ENCODE assay signal across 16 cellular contexts in the genomic region with DNA sequence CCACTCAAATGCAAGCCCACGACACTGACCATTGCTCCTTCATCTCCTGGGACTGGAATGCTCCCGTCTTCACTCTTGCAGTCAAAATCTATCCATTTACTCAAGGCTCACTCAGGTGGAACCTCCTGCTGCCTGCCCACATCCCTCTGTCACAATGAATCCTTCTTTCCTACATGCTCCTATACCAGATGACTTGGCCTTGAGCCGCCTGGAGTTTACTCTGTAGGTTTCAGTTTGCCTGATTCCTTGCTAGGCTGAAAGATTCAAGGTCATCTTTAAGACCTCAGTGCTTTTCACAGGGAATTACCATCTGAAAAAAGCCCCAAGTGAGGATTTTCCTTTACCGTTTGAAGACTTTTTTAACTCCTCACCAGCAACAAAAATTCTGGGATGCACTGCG.
DNase-seq lines count a peak whose midpoint lies in the region; ATAC-seq and TF ChIP-seq lines count a peak whose summit lies in the region.
"Had no signal": no experiment of that assay in that cellular context is flagged by ENCODE, and none has a peak within 500 bp of the region (broad histone marks: within the 10 kb centered on the region; RNA-seq: fewer than 3 reads in every experiment).

No MANE protein-coding gene starts in this region.

- H4K8ac ChIP-seq in mesenchymal stem cell (ENCODE audit: low read length) = peak overlapping the region; percentile 1

- H3K4me1 ChIP-seq in NT2/D1 (ENCODE audit: insufficient read depth, insufficient read length) (peaks cover 4% of the 10 kb centered on the region), endodermal cell (ENCODE audit: control insufficient read depth, insufficient read depth, low read length) (peaks cover 5% of the 10 kb centered on the region), mesenchymal stem cell (ENCODE audit: control insufficient read depth, insufficient read depth, low read depth, low read length) (peaks cover 4% of the 10 kb centered on the region), testis (no peaks in the 10 kb centered on the region), right lobe of liver (no peaks in the 10 kb centered on the region)

- no peak overlapping the region for H3K4me3 ChIP-seq in NT2/D1 (ENCODE audit: insufficient read length, low read depth)
- no peak overlapping the region for H3K4me3 ChIP-seq in endodermal cell (ENCODE audit: low read length)
- no peak overlapping the region for H3K4me3 ChIP-seq in mesenchymal stem cell (ENCODE audit: insufficient read depth in 1 of 2, low read depth in 1 of 2, low read length in 2 of 2)
- H3K4me3 ChIP-seq in testis = no peak overlapping the region
- H3K4me3 ChIP-seq in right lobe of liver = no peak overlapping the region

- peaks cover 35% of the 10 kb centered on the region for H3K4me1 Mint-ChIP-seq in endodermal cell

- H4K91ac ChIP-seq in mesenchymal stem cell (ENCODE audit: low read length) = no peak overlapping the region

- WGBS in endodermal cell (ENCODE audit: insufficient coverage in 1 of 2, insufficient read length in 1 of 2), 2 experiments = 76 to 89% methylated on average over 4 to 5 of the region's 5 CpGs
- WGBS in mesenchymal stem cell = 86% methylated on average over 3 of the region's 5 CpGs
- WGBS in testis, 2 donors = 44 to 58% methylated on average over 5 of the region's 5 CpGs
- WGBS in right lobe of liver (ENCODE audit: insufficient coverage, low coverage, low lambda C conversion rate, missing lambda C conversion rate) = 89% methylated on average over 5 of the region's 5 CpGs

- no peak overlapping the region for H2BK120ac ChIP-seq in mesenchymal stem cell (ENCODE audit: low read depth, low read length)

- H3K18ac ChIP-seq in mesenchymal stem cell (ENCODE audit: low read depth in 1 of 2, low read length in 2 of 2) = peak overlapping the region in 1 of 2 experiments; percentile 41

- no peak overlapping the region for H3K23ac ChIP-seq in mesenchymal stem cell (ENCODE audit: low read length in 2 of 2)

- no peak overlapping the region for H3K14ac ChIP-seq in mesenchymal stem cell (ENCODE audit: low read length in 2 of 2)

- no peak overlapping the region for H2BK15ac ChIP-seq in mesenchymal stem cell (ENCODE audit: low read depth, poor library complexity, severe bottlenecking)

- H3K4me3 Mint-ChIP-seq in endodermal cell = no peak overlapping the region

- peak; percentile 33 for DNase-seq in NT2/D1 (ENCODE audit: low read depth, low spot score)
- DNase-seq in endodermal cell = peak; percentile 58
- no peak for DNase-seq in mesenchymal stem cell
- DNase-seq in testis = peak; percentile 28
- DNase-seq in T-helper 9 cell = no peak
- no peak for DNase-seq in right lobe of liver
- DNase-seq: Caco-2, DMS153, KBM-7, NCI-H1436, NCI-H2029, NCI-H524, SHP77 treated with DMSO at 0.1 percent for 48 hours had no signal

- H2BK5ac ChIP-seq in mesenchymal stem cell (ENCODE audit: low read depth, low read length, poor library complexity, severe bottlenecking) = no peak overlapping the region

- H3K27me3 Mint-ChIP-seq in endodermal cell (ENCODE audit: insufficient read depth) = no peaks in the 10 kb centered on the region

- H3K79me1 ChIP-seq in mesenchymal stem cell (replicated peaks; ENCODE audit: low read length, poor library complexity, severe bottlenecking) = peaks cover 45% of the 10 kb centered on the region

- no peaks in the 10 kb centered on the region for H3K9me3 ChIP-seq in NT2/D1 (ENCODE audit: insufficient read depth, low read length)
- no peaks in the 10 kb centered on the region for H3K9me3 ChIP-seq in endodermal cell (ENCODE audit: control insufficient read depth, low read length)
- no peaks in the 10 kb centered on the region for H3K9me3 ChIP-seq in mesenchymal stem cell (ENCODE audit: control insufficient read depth, low read length)
- H3K9me3 ChIP-seq in testis = no peaks in the 10 kb centered on the region
- H3K9me3 ChIP-seq in right lobe of liver = no peaks in the 10 kb centered on the region
- H3K9me3 ChIP-seq: Caco-2 had no signal

- no peak overlapping the region for H3K4me2 ChIP-seq in mesenchymal stem cell (ENCODE audit: low read length, poor library complexity, severe bottlenecking)

- no peak for TF ChIP-seq POLR2A in testis (IDR thresholded peaks at IDR 0.05)
- no peak for TF ChIP-seq POLR2A in right lobe of liver (IDR thresholded peaks at IDR 0.05)

- no peak overlapping the region for H3K27ac Mint-ChIP-seq in endodermal cell

- intact Hi-C loops in testis (cut with DNase I; ENCODE audit: low total_unique reads) (no loop called here), right lobe of liver (cut with DNase I) (no loop called here)

- no peaks in the 10 kb centered on the region for H3K9me3 Mint-ChIP-seq in endodermal cell

- TF ChIP-seq CTCF in endodermal cell (conservative IDR thresholded peaks at IDR 0.05) (no peak), testis (IDR thresholded peaks at IDR 0.05) (no peak), right lobe of liver (IDR thresholded peaks at IDR 0.05) (no peak)

- H3K36me3 ChIP-seq in NT2/D1 (ENCODE audit: insufficient read depth, insufficient read length, low read length) = no peaks in the 10 kb centered on the region
- no peaks in the 10 kb centered on the region for H3K36me3 ChIP-seq in endodermal cell (ENCODE audit: control insufficient read depth, insufficient read depth, low read length)
- peaks cover 0 to 5% of the 10 kb centered on the region in 2 experiments for H3K36me3 ChIP-seq in mesenchymal stem cell (ENCODE audit: control insufficient read depth in 1 of 2, insufficient read depth in 2 of 2, low read depth in 1 of 2, low read length in 2 of 2)
- no peaks in the 10 kb centered on the region for H3K36me3 ChIP-seq in testis (ENCODE audit: low read depth, missing control alignments)
- H3K36me3 ChIP-seq in right lobe of liver = no peaks in the 10 kb centered on the region

- H3K9ac ChIP-seq in NT2/D1 (ENCODE audit: insufficient read length, low read depth) (no peak overlapping the region), endodermal cell (ENCODE audit: extremely low read depth, low read length, poor library complexity, severe bottlenecking) (no peak overlapping the region), mesenchymal stem cell (ENCODE audit: low read length) (no peak overlapping the region)

- H3K27ac ChIP-seq in endodermal cell (ENCODE audit: low read depth, low read length) = no peak overlapping the region
- no peak overlapping the region for H3K27ac ChIP-seq in mesenchymal stem cell (ENCODE audit: low read length, poor library complexity, severe bottlenecking)
- no peak overlapping the region for H3K27ac ChIP-seq in testis
- H3K27ac ChIP-seq in right lobe of liver = no peak overlapping the region

- no peaks in the 10 kb centered on the region for H3K36me3 Mint-ChIP-seq in endodermal cell (ENCODE audit: low read depth)

- H3K27me3 ChIP-seq in NT2/D1 (ENCODE audit: insufficient read depth, insufficient read length) (no peaks in the 10 kb centered on the region), endodermal cell (ENCODE audit: control insufficient read depth, insufficient read depth, low read length, poor library complexity, severe bottlenecking) (no peaks in the 10 kb centered on the region), mesenchymal stem cell (ENCODE audit: control insufficient read depth in 1 of 2, insufficient read depth in 1 of 2, low read length in 2 of 2) (no peaks in the 10 kb centered on the region), testis (no peaks in the 10 kb centered on the region), right lobe of liver (no peaks in the 10 kb centered on the region)

- no peak overlapping the region for H2BK12ac ChIP-seq in mesenchymal stem cell (ENCODE audit: low read length in 2 of 2)

- no peak overlapping the region for H2AK5ac ChIP-seq in mesenchymal stem cell (ENCODE audit: low read length, severe bottlenecking)

- H2AFZ ChIP-seq in mesenchymal stem cell (ENCODE audit: low read depth, low read length) = no peak overlapping the region

- no peak overlapping the region for H3K4ac ChIP-seq in mesenchymal stem cell (ENCODE audit: low read depth in 1 of 2, low read length in 2 of 2)

- ATAC-seq in HG03039 (IDR thresholded peaks at IDR 0.05; ENCODE audit: unreplicated experiment) (no peak), right lobe of liver (no peak)
- ATAC-seq: HCT116, SK-N-SH treated with all-trans-retinoic acid at 6 μM for 48 hours had no signal

Comparison
In these comparisons a context has a peak if more than half of its experiments do, and no peak if none do; other contexts are left out.
1. DNase-seq: peak in NT2/D1 (single experiment), endodermal cell (single experiment) and testis (single experiment); none in mesenchymal stem cell (single experiment), T-helper 9 cell (single experiment) and right lobe of liver (0 of 3).